Comparison of ENCODE assay signal across 20 cellular contexts in the genomic region with DNA sequence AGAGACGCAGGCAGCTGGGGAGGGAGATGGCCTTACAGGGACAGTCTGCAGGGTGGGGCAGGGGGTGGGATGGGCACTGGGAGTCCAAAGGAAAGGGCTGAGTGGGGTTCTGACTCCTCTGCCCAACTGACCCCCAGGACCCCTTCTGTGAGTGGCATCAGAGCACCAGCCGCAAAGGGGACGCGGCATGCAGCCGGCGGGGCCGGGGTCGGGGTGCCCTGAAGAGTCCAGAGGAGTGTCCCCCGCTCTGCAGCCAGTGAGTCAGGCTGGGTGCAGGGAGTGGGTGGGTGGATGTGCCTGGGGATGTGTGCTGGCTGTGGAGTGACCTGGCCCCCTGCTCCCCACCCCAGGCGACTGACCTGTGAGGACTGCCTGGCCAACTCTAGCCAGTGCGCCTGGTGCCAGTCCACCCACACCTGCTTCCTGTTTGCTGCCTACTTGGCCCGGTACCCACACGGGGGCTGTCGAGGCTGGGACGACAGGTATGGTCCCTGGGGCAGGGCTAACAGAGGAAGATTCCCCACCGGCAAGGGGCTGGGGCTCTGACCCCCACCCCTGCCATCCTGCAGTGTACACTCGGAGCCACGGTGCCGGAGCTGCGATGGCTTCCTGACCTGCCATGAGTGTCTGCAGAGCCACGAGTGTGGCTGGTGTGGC. TPM values are rescaled to one million over a fixed set of nuclear protein-coding genes. Genes with fewer than 3 reads are reported as not detected.
DNase-seq lines count a peak whose midpoint lies in the region; ATAC-seq and TF ChIP-seq lines count a peak whose summit lies in the region.
"Had no signal": no experiment of that assay in that cellular context is flagged by ENCODE, and none has a peak within 500 bp of the region (broad histone marks: within the 10 kb centered on the region; RNA-seq: fewer than 3 reads in every experiment).

No MANE protein-coding gene starts in this region.

- DNase-seq in Right ventricle myocardium inferior (ENCODE audit: missing footprints): peak; percentile 39
- DNase-seq in Right ventricle myocardium superior: no peak
- DNase-seq in RWPE2 (ENCODE audit: low spot score): peak; percentile 63
- DNase-seq in AG08396 (ENCODE audit: low spot score): no peak
- DNase-seq in spleen: no peak
- DNase-seq: CD8-positive, alpha-beta memory T cell; MM.1S; NCI-H1092; NCI-H1436; NCI-H1930; NCI-H226; NCI-H510A treated with DMSO at 0.1 percent for 48 hours; NCI-H748 treated with DMSO at 0.1 percent for 48 hours had no signal

- H3K4me3 Mint-ChIP-seq in activated T-helper 17 cell treated with anti-CD3 and anti-CD28 coated beads, Interleukin-2, amount 50 U/mL, for 72 hours: no peak overlapping the region
- H3K4me3 Mint-ChIP-seq: CD8-positive, alpha-beta memory T cell had no signal

- H3K4me3 ChIP-seq in RWPE2 (ENCODE audit: severe bottlenecking): no peak overlapping the region
- H3K4me3 ChIP-seq in gastroesophageal sphincter: no peak overlapping the region
- H3K4me3 ChIP-seq in spleen: no peak overlapping the region

- intact Hi-C loops in Right ventricle myocardium inferior (cut with DNase I) (no loop called here), Right ventricle myocardium superior (cut with DNase I) (no loop called here), spleen (cut with DNase I; ENCODE audit: low total_unique reads) (no loop called here)

- H3K36me3 ChIP-seq in RWPE2 (ENCODE audit: low read depth) (no peaks in the 10 kb centered on the region), gastroesophageal sphincter (peaks cover 0 to 92% of the 10 kb centered on the region in 2 donors), spleen (peaks cover 0 to 92% (median 21%) of the 10 kb centered on the region in 6 donors)

- H3K4me1 ChIP-seq in RWPE2 (ENCODE audit: insufficient read depth, poor library complexity, severe bottlenecking) (no peaks in the 10 kb centered on the region), gastroesophageal sphincter (no peaks in the 10 kb centered on the region), spleen (peaks cover 0 to 11% (median 0%) of the 10 kb centered on the region in 6 donors)

- no peaks in the 10 kb centered on the region for H3K27me3 ChIP-seq in RWPE2 (ENCODE audit: insufficient read depth, poor library complexity, severe bottlenecking)
- H3K27me3 ChIP-seq in gastroesophageal sphincter: no peaks in the 10 kb centered on the region
- H3K27me3 ChIP-seq in spleen (replicated peaks in 1 of 7): no peaks in the 10 kb centered on the region

- H3K27ac Mint-ChIP-seq in activated T-helper 17 cell treated with anti-CD3 and anti-CD28 coated beads, Interleukin-2, amount 50 U/mL, for 72 hours: no peak overlapping the region

- H3K9me3 ChIP-seq in RWPE2 (ENCODE audit: severe bottlenecking) (no peaks in the 10 kb centered on the region), gastroesophageal sphincter (no peaks in the 10 kb centered on the region), spleen (no peaks in the 10 kb centered on the region)

- no peaks in the 10 kb centered on the region for H3K9me3 Mint-ChIP-seq in activated T-helper 17 cell treated with anti-CD3 and anti-CD28 coated beads, Interleukin-2, amount 50 U/mL, for 72 hours
- H3K9me3 Mint-ChIP-seq: CD8-positive, alpha-beta memory T cell had no signal

- H3K27ac ChIP-seq in RWPE2 (ENCODE audit: poor library complexity, severe bottlenecking) (no peak overlapping the region), gastroesophageal sphincter (no peak overlapping the region), temporal lobe (ENCODE audit: low read depth, low read length) (peak overlapping the region; percentile 91), spleen (no peak overlapping the region)
- H3K27ac ChIP-seq: C4-2B had no signal

- TF ChIP-seq EP300 in gastroesophageal sphincter (IDR thresholded peaks at IDR 0.05): no peak

- H3K27me3 Mint-ChIP-seq in activated T-helper 17 cell treated with anti-CD3 and anti-CD28 coated beads, Interleukin-2, amount 50 U/mL, for 72 hours: no peaks in the 10 kb centered on the region
- H3K27me3 Mint-ChIP-seq: CD8-positive, alpha-beta memory T cell had no signal

- 90% methylated on average over 6 of the region's 21 CpGs for WGBS in gastroesophageal sphincter (ENCODE audit: low coverage in 1 of 2), 2 donors
- WGBS in spleen, 5 donors: 81 to 93% (median 90%) methylated on average over 11 to 21 of the region's 21 CpGs

- TF ChIP-seq POLR2A in gastroesophageal sphincter (IDR thresholded peaks at IDR 0.05) (no peak), spleen (IDR thresholded peaks at IDR 0.05) (no peak)

- TF ChIP-seq CTCF in RWPE2 (IDR thresholded peaks at IDR 0.05; ENCODE audit: poor library complexity, severe bottlenecking): no peak
- TF ChIP-seq CTCF in gastroesophageal sphincter (IDR thresholded peaks at IDR 0.05): no peak
- TF ChIP-seq CTCF in spleen (IDR thresholded peaks at IDR 0.05 in 8 of 11, conservative IDR thresholded peaks at IDR 0.05 in 3 of 11): no peak

- no peaks in the 10 kb centered on the region for H3K36me3 Mint-ChIP-seq in activated T-helper 17 cell treated with anti-CD3 and anti-CD28 coated beads, Interleukin-2, amount 50 U/mL, for 72 hours (ENCODE audit: low read depth)

- H3K4me1 Mint-ChIP-seq in activated T-helper 17 cell treated with anti-CD3 and anti-CD28 coated beads, Interleukin-2, amount 50 U/mL, for 72 hours: peaks cover 4% of the 10 kb centered on the region

- no peak for ATAC-seq in Right ventricle myocardium inferior
- ATAC-seq in Right ventricle myocardium superior (ENCODE audit: poor library complexity): no peak
- ATAC-seq in RWPE2 (ENCODE audit: low read depth): no peak
- peak; percentile 25 for ATAC-seq in gastroesophageal sphincter
- no peak for ATAC-seq in activated T-helper 17 cell treated with anti-CD3 and anti-CD28 coated beads, Interleukin-2, amount 50 U/mL, for 72 hours (replicated peaks)

RNA-seq across cellular contexts. Expression of gene MEGF8, which starts 25.8 kb away (rescaled TPM):
- 32.6 TPM for total RNA-seq in Right ventricle myocardium inferior
- 34.3 TPM for total RNA-seq in Right ventricle myocardium superior
- total RNA-seq in gastroesophageal sphincter: 10 to 100 TPM; 13.9 to 44.4 (median 18.1) TPM
- total RNA-seq in temporal lobe: 56.5 TPM
- 1 to 10 TPM; 3.0 to 3.1 TPM for total RNA-seq in activated T-helper 17 cell treated with anti-CD3 and anti-CD28 coated beads, Interleukin-2, amount 50 U/mL, for 72 hours
- total RNA-seq in spleen: 10 to 100 TPM; 15.3 to 26.2 (median 22.5) TPM
- polyA plus RNA-seq in spleen: 10 to 100 TPM in 1 of 3 donors, 1 to 10 TPM in 2; 2.3 to 11.0 (median 2.5) TPM

RNA-seq across cellular contexts. Expression of gene TMEM145, which starts 38.1 kb away (rescaled TPM):
- 0.16 TPM for total RNA-seq in Right ventricle myocardium inferior
- 0.11 TPM for total RNA-seq in Right ventricle myocardium superior
- under 1 TPM in 1 of 4 donors, not detected in 3; 0.27 TPM for total RNA-seq in gastroesophageal sphincter
- total RNA-seq in temporal lobe: 54.6 TPM
- total RNA-seq in activated T-helper 17 cell treated with anti-CD3 and anti-CD28 coated beads, Interleukin-2, amount 50 U/mL, for 72 hours: 1 to 10 TPM in 1 of 2 donors, under 1 TPM in 1; 0.50 to 1.6 TPM
- 1 to 10 TPM in 2 of 7 donors, under 1 TPM in 4, not detected in 1; 0.28 to 2.3 (median 0.79) TPM for total RNA-seq in spleen
- under 1 TPM; 0.13 to 0.43 (median 0.21) TPM for polyA plus RNA-seq in spleen
- total RNA-seq: A172, LHCN-M2 had no signal
- polyA plus RNA-seq: AG04450; CD8-positive, alpha-beta memory T cell had no signal

RNA-seq across cellular contexts. Expression of gene CNFN, which starts 38.9 kb away (rescaled TPM):
- 0.87 TPM for total RNA-seq in Right ventricle myocardium inferior
- total RNA-seq in Right ventricle myocardium superior: 1.1 TPM
- total RNA-seq in gastroesophageal sphincter: 10 to 100 TPM in 1 of 4 donors, 1 to 10 TPM in 1, not detected in 2; 1.7 to 17.5 TPM
- not detected for total RNA-seq in temporal lobe
- under 1 TPM in 1 of 2 donors, not detected in 1; 0.54 TPM for total RNA-seq in activated T-helper 17 cell treated with anti-CD3 and anti-CD28 coated beads, Interleukin-2, amount 50 U/mL, for 72 hours
- 1 to 10 TPM in 4 of 7 donors, under 1 TPM in 1, not detected in 2; 0.80 to 2.8 (median 2.5) TPM for total RNA-seq in spleen
- 10 to 100 TPM; 13.1 to 16.8 (median 15.7) TPM for polyA plus RNA-seq in spleen
- total RNA-seq: CD8-positive, alpha-beta memory T cell; LHCN-M2 had no signal
- polyA plus RNA-seq: CD8-positive, alpha-beta memory T cell had no signal

RNA-seq across cellular contexts. Expression of gene PAFAH1B3, which starts 48.8 kb away (rescaled TPM):
- total RNA-seq in Right ventricle myocardium inferior: 3.7 TPM
- 4.3 TPM for total RNA-seq in Right ventricle myocardium superior
- total RNA-seq in gastroesophageal sphincter: 10 to 100 TPM in 1 of 4 donors, 1 to 10 TPM in 2, under 1 TPM in 1; 0.93 to 13.6 (median 5.8) TPM
- 178 TPM for total RNA-seq in temporal lobe
- total RNA-seq in activated T-helper 17 cell treated with anti-CD3 and anti-CD28 coated beads, Interleukin-2, amount 50 U/mL, for 72 hours: 10 to 100 TPM; 42.0 to 60.2 TPM
- 10 to 100 TPM; 13.7 to 20.3 (median 15.5) TPM for total RNA-seq in spleen
- polyA plus RNA-seq in spleen: 10 to 100 TPM; 24.3 to 34.3 (median 29.9) TPM

RNA-seq across cellular contexts. Expression of gene PRR19, which starts 49.3 kb away (rescaled TPM):
- total RNA-seq in Right ventricle myocardium inferior (0.51 TPM), Right ventricle myocardium superior (not detected), gastroesophageal sphincter (under 1 TPM in 1 of 4 donors, not detected in 3; 0.93 TPM), temporal lobe (3.0 TPM), spleen (1 to 10 TPM in 2 of 7 donors, under 1 TPM in 3, not detected in 2; 0.46 to 1.2 (median 0.60) TPM)
- 1 to 10 TPM; 1.3 to 1.4 TPM for total RNA-seq in activated T-helper 17 cell treated with anti-CD3 and anti-CD28 coated beads, Interleukin-2, amount 50 U/mL, for 72 hours
- under 1 TPM; 0.33 to 0.61 (median 0.49) TPM for polyA plus RNA-seq in spleen

Comparison
In these comparisons a context has a peak if more than half of its experiments do, and no peak if none do; other contexts are left out.
1. DNase-seq: peak in Right ventricle myocardium inferior (single experiment) and RWPE2 (single experiment); none in Right ventricle myocardium superior (single experiment), AG08396 (single experiment) and spleen (single experiment).
2. RNA of gene TMEM145, which starts 38.1 kb away (total RNA-seq): 54.6 TPM in temporal lobe (single experiment); 0.50 to 1.6 TPM in activated T-helper 17 cell treated with anti-CD3 and anti-CD28 coated beads, Interleukin-2, amount 50 U/mL, for 72 hours, 0.28 to 2.3 TPM in spleen, 0.16 TPM in Right ventricle myocardium inferior (single experiment), 0.11 TPM in Right ventricle myocardium superior (single experiment) and 0.27 TPM in gastroesophageal sphincter; every median in the first group is over 10 times any median in the second.